18 cellular contexts compared by ENCODE assay signal in the genomic region with DNA sequence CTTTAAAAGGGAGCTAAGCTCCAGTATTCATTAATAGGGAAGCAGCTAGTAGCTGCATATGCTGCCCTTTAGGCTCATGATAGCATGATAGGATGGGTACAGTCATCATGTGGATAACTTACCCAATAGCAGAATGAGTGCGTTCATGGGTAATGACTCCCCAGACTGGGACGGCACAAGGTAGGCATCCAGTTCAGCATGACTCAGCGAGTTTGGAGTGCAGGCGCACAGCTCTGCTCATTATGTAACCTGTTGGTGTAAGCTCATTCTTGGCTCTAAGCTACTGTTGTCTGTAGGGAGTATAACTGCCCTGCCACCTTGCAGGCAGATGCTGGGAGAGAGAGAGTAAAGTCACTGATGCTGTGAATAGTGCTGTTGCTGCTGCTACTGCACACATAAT.
DNase-seq lines count a peak whose midpoint lies in the region; ATAC-seq, FAIRE-seq and TF ChIP-seq lines count a peak whose summit lies in the region.
"Had no signal": no experiment of that assay in that cellular context is flagged by ENCODE, and none has a peak within 500 bp of the region (broad histone marks: within the 10 kb centered on the region; RNA-seq: fewer than 3 reads in every experiment).

No MANE protein-coding gene starts in this region.

- H3K9me3 ChIP-seq in MG63, result no peaks in the 10 kb centered on the region
- peaks cover 23 to 30% of the 10 kb centered on the region in 2 experiments for H3K9me3 ChIP-seq in H1 (ENCODE audit: insufficient read depth in 2 of 2, low read depth in 1 of 2, low read length in 1 of 2)
- H3K9me3 ChIP-seq in pancreas, result no peaks in the 10 kb centered on the region
- H3K9me3 ChIP-seq in psoas muscle, result no peaks in the 10 kb centered on the region

- ATAC-seq in activated CD4-positive, alpha-beta T cell treated with anti-CD3 and anti-CD28 coated beads for 36 hours, result no peak
- peak in 3 of 4 donors; percentile 21 to 63 (median 44) for ATAC-seq in pancreas
- ATAC-seq in HG02759 (IDR thresholded peaks at IDR 0.05; ENCODE audit: unreplicated experiment), result no peak
- ATAC-seq in psoas muscle, result no peak
- ATAC-seq: foreskin keratinocyte, SK-N-SH treated with all-trans-retinoic acid at 6 μM for 48 hours had no signal

- H4K8ac ChIP-seq in H1 (ENCODE audit: extremely low read depth, insufficient read depth, low read length), result no peak overlapping the region

- H3K79me2 ChIP-seq in H1 (ENCODE audit: control insufficient read depth in 1 of 2, insufficient read depth in 2 of 2, low read length in 2 of 2), result no peaks in the 10 kb centered on the region

- H2BK5ac ChIP-seq in H1 (ENCODE audit: low read depth, low read length), result no peak overlapping the region

- no peak overlapping the region for H2BK20ac ChIP-seq in H1 (ENCODE audit: low read length)

- no peak overlapping the region for H2AK5ac ChIP-seq in H1 (ENCODE audit: low read depth, low read length)

- no peaks in the 10 kb centered on the region for H3K23me2 ChIP-seq in H1 (ENCODE audit: low read depth, low read length)

- H3K79me1 ChIP-seq in H1 (ENCODE audit: low read depth, low read length), result no peaks in the 10 kb centered on the region

- H2BK12ac ChIP-seq in H1 (ENCODE audit: low read depth, low read length), result no peak overlapping the region

- no peak for FAIRE-seq in H1 (lab: Jason Lieb, UNC)
- FAIRE-seq in pancreas (lab: Jason Lieb, UNC), result no peak
- FAIRE-seq: bronchial epithelial cell, islet of Langerhans had no signal

- H3K27me3 ChIP-seq in MG63, result no peaks in the 10 kb centered on the region
- H3K27me3 ChIP-seq in H1 (replicated peaks in 1 of 4; ENCODE audit: control insufficient read depth in 3 of 4, extremely low read depth in 1 of 4, insufficient read depth in 3 of 4, low read length in 3 of 4), result no peaks in the 10 kb centered on the region
- no peaks in the 10 kb centered on the region for H3K27me3 ChIP-seq in pancreas
- no peaks in the 10 kb centered on the region for H3K27me3 ChIP-seq in psoas muscle (ENCODE audit: insufficient read depth in 3 of 3, low read length in 2 of 3)
- H3K27me3 ChIP-seq: foreskin keratinocyte, upper lobe of left lung had no signal

- peak; percentile 8 for DNase-seq in activated CD4-positive, alpha-beta T cell treated with anti-CD3 and anti-CD28 coated beads for 36 hours
- DNase-seq in activated CD4-positive, alpha-beta T cell treated with anti-CD3 and anti-CD28 coated beads, Interleukin-2, amount 10 ng/mL, durations not matched to agents 24 days and 14 days, result no peak
- peak; percentile 2 for DNase-seq in MG63
- peak in 1 of 2 experiments; percentile 52 for DNase-seq in H1 (ENCODE audit: low read depth in 1 of 2, low spot score in 2 of 2)
- DNase-seq in pancreas, result peak in 3 of 6 donors; percentile 40 to 56 (median 55)
- DNase-seq in stimulated activated CD4-positive, alpha-beta T cell treated with anti-CD3 and anti-CD28 coated beads, Interleukin-2, amount 100 ng/mL, for 24 hours, result no peak
- DNase-seq in psoas muscle, result no peak
- DNase-seq: activated naive CD4-positive, alpha-beta T cell treated with Interleukin-2 at 50 U/mL for 16 hours; AML-193; effector CD4-positive, alpha-beta T cell; NCI-H1694; stimulated activated CD4-positive, alpha-beta T cell treated with anti-CD3 and anti-CD28 coated beads, Interleukin-2, amount 100 ng/mL, for 48 hours; upper lobe of left lung had no signal

- no peaks in the 10 kb centered on the region for H4K20me1 ChIP-seq in H1 (replicated peaks in 1 of 2; ENCODE audit: control insufficient read depth in 1 of 2, insufficient read depth in 2 of 2, low read length in 2 of 2)

- no peak for TF ChIP-seq RAD21 in H1 (IDR thresholded peaks at IDR 0.05 in 1 of 2, conservative IDR thresholded peaks at IDR 0.05 in 1 of 2; ENCODE audit: low read depth in 2 of 2, low read length in 2 of 2)

- no peak for TF ChIP-seq EP300 in H1 (IDR thresholded peaks at IDR 0.05; ENCODE audit: borderline replicate concordance in 1 of 2, low read depth in 2 of 2, low read length in 2 of 2)

- H2BK15ac ChIP-seq in H1 (ENCODE audit: low read length), result no peak overlapping the region

- H3K4me1 Mint-ChIP-seq in activated CD4-positive, alpha-beta T cell treated with anti-CD3 and anti-CD28 coated beads for 36 hours, result no peaks in the 10 kb centered on the region
- H3K4me1 Mint-ChIP-seq in activated CD4-positive, alpha-beta T cell treated with anti-CD3 and anti-CD28 coated beads, Interleukin-2, amount 10 ng/mL, durations not matched to agents 24 days and 14 days, result no peaks in the 10 kb centered on the region

- H3K27ac Mint-ChIP-seq in activated CD4-positive, alpha-beta T cell treated with anti-CD3 and anti-CD28 coated beads for 36 hours, result no peak overlapping the region
- no peak overlapping the region for H3K27ac Mint-ChIP-seq in activated CD4-positive, alpha-beta T cell treated with anti-CD3 and anti-CD28 coated beads, Interleukin-2, amount 10 ng/mL, durations not matched to agents 24 days and 14 days

- no peak overlapping the region for H3K23ac ChIP-seq in H1 (ENCODE audit: insufficient read length)

- POLR2A ChIA-PET in activated CD4-positive, alpha-beta T cell treated with anti-CD3 and anti-CD28 coated beads for 36 hours (lab: Charles Lee), result no interaction called here
- POLR2A ChIA-PET in H1 (lab: Charles Lee; ENCODE audit: partially characterized antibody), result no interaction called here

- no peak for TF ChIP-seq CTCF in H1 (IDR thresholded peaks at IDR 0.05; ENCODE audit: control extremely low read depth in 1 of 3, insufficient read depth in 1 of 3, low read depth in 1 of 3, low read length in 3 of 3)
- no peak for TF ChIP-seq CTCF in pancreas (IDR thresholded peaks at IDR 0.05)
- TF ChIP-seq CTCF in psoas muscle (IDR thresholded peaks at IDR 0.05), result no peak

- H3K9ac ChIP-seq in H1 (replicated peaks in 1 of 4; ENCODE audit: extremely low read depth in 1 of 4, low read depth in 3 of 4, low read length in 3 of 4), result no peak overlapping the region

- H3K36me3 ChIP-seq in MG63 (no peaks in the 10 kb centered on the region), H1 (ENCODE audit: control insufficient read depth in 2 of 4, insufficient read depth in 4 of 4, low read length in 3 of 4) (0 out of 8 replicates have a peak, but pooled peaks cover 0 to 3% (median 0%) of the 10 kb centered on the region in 4 experiments), pancreas (no peaks in the 10 kb centered on the region), psoas muscle (ENCODE audit: insufficient read depth in 1 of 2, low read depth in 1 of 2) (no peaks in the 10 kb centered on the region)
- H3K36me3 ChIP-seq: upper lobe of left lung had no signal

- no peak overlapping the region for H3K4ac ChIP-seq in H1 (replicated peaks; ENCODE audit: insufficient read length, low read depth, low read length)

- H4K91ac ChIP-seq in H1 (replicated peaks; ENCODE audit: insufficient read length, low read length), result no peak overlapping the region

- no peak overlapping the region for H3K18ac ChIP-seq in H1 (ENCODE audit: extremely low read depth, low read length)

- H3K36me3 Mint-ChIP-seq in activated CD4-positive, alpha-beta T cell treated with anti-CD3 and anti-CD28 coated beads for 36 hours (ENCODE audit: low read depth), result no peaks in the 10 kb centered on the region
- no peaks in the 10 kb centered on the region for H3K36me3 Mint-ChIP-seq in activated CD4-positive, alpha-beta T cell treated with anti-CD3 and anti-CD28 coated beads, Interleukin-2, amount 10 ng/mL, durations not matched to agents 24 days and 14 days (ENCODE audit: low read depth)

- H3K27ac ChIP-seq in H1 (ENCODE audit: low read depth, low read length), result no peak overlapping the region
- peak overlapping the region in 2 of 4 donors; percentile 5 to 65 for H3K27ac ChIP-seq in pancreas
- no peak overlapping the region for H3K27ac ChIP-seq in psoas muscle
- H3K27ac ChIP-seq: foreskin keratinocyte, upper lobe of left lung had no signal

- H3K4me1 ChIP-seq in H1 (replicated peaks in 1 of 4; ENCODE audit: control insufficient read depth in 3 of 4, insufficient read depth in 4 of 4, low read length in 3 of 4) (no peaks in the 10 kb centered on the region), pancreas (peaks cover 0 to 7% (median 0%) of the 10 kb centered on the region in 3 donors), psoas muscle (no peaks in the 10 kb centered on the region)
- H3K4me1 ChIP-seq: foreskin keratinocyte, upper lobe of left lung had no signal

- intact Hi-C loops in activated CD4-positive, alpha-beta T cell treated with anti-CD3 and anti-CD28 coated beads for 36 hours (cut with DNase I, micrococcal nuclease), result no loop called here
- intact Hi-C loops in activated CD4-positive, alpha-beta T cell treated with anti-CD3 and anti-CD28 coated beads, Interleukin-2, amount 10 ng/mL, durations not matched to agents 24 days and 14 days (cut with micrococcal nuclease), result no loop called here
- intact Hi-C loops in pancreas (cut with DNase I), result no loop called here
- intact Hi-C loops in psoas muscle (cut with DNase I), result no loop called here

- H4K5ac ChIP-seq in H1 (ENCODE audit: insufficient read length, low read depth, low read length), result no peak overlapping the region

- H3K56ac ChIP-seq in H1 (replicated peaks; ENCODE audit: insufficient read length, low read depth, low read length), result no peak overlapping the region

- no peak overlapping the region for H3K4me3 Mint-ChIP-seq in activated CD4-positive, alpha-beta T cell treated with anti-CD3 and anti-CD28 coated beads for 36 hours
- H3K4me3 Mint-ChIP-seq in activated CD4-positive, alpha-beta T cell treated with anti-CD3 and anti-CD28 coated beads, Interleukin-2, amount 10 ng/mL, durations not matched to agents 24 days and 14 days, result no peak overlapping the region

- no peak for TF ChIP-seq POLR2A in H1 (IDR thresholded peaks at IDR 0.05; ENCODE audit: control extremely low read depth in 1 of 2, low read depth in 2 of 2, low read length in 2 of 2)

- no peak overlapping the region for H3K4me2 ChIP-seq in H1 (ENCODE audit: insufficient read depth in 1 of 2, low read depth in 2 of 2, low read length in 2 of 2)

- no peak overlapping the region for H3K4me3 ChIP-seq in MG63
- H3K4me3 ChIP-seq in H1 (ENCODE audit: extremely low read depth in 1 of 4, insufficient read depth in 2 of 4, low read depth in 3 of 4, low read length in 4 of 4), result no peak overlapping the region
- no peak overlapping the region for H3K4me3 ChIP-seq in pancreas
- H3K4me3 ChIP-seq in psoas muscle, result no peak overlapping the region
- H3K4me3 ChIP-seq: upper lobe of left lung had no signal

- no peak overlapping the region for H3K14ac ChIP-seq in H1 (ENCODE audit: insufficient read length)

- H2AFZ ChIP-seq in H1 (ENCODE audit: low read length), result no peak overlapping the region

- WGBS in H1 (ENCODE audit: extremely low coverage in 1 of 2, insufficient coverage in 1 of 2, insufficient read length in 1 of 2, insufficient replicate concordance in 2 of 2, low coverage in 1 of 2, low lambda C conversion rate in 2 of 2, missing lambda C conversion rate in 1 of 2), 2 experiments, result 86% methylated on average over 4 of the region's 4 CpGs; no CpG with 5 or more reads in 1 of the 2 experiments
- 57 to 76% methylated on average over 4 of the region's 4 CpGs for WGBS in pancreas, 2 donors
- WGBS in psoas muscle, 3 donors, result 91 to 93% (median 92%) methylated on average over 4 of the region's 4 CpGs

- no peaks in the 10 kb centered on the region for H3K27me3 Mint-ChIP-seq in activated CD4-positive, alpha-beta T cell treated with anti-CD3 and anti-CD28 coated beads for 36 hours
- H3K27me3 Mint-ChIP-seq in activated CD4-positive, alpha-beta T cell treated with anti-CD3 and anti-CD28 coated beads, Interleukin-2, amount 10 ng/mL, durations not matched to agents 24 days and 14 days, result no peaks in the 10 kb centered on the region

- no peak overlapping the region for H2BK120ac ChIP-seq in H1 (replicated peaks; ENCODE audit: low read depth, low read length)

- H3K9me3 Mint-ChIP-seq in activated CD4-positive, alpha-beta T cell treated with anti-CD3 and anti-CD28 coated beads for 36 hours (ENCODE audit: low read depth), result peaks cover 8% of the 10 kb centered on the region
- H3K9me3 Mint-ChIP-seq in activated CD4-positive, alpha-beta T cell treated with anti-CD3 and anti-CD28 coated beads, Interleukin-2, amount 10 ng/mL, durations not matched to agents 24 days and 14 days, result peaks cover 5% of the 10 kb centered on the region

- CTCF ChIA-PET in activated CD4-positive, alpha-beta T cell treated with anti-CD3 and anti-CD28 coated beads for 36 hours (lab: Charles Lee), result no interaction called here
- CTCF ChIA-PET in H1 (lab: Charles Lee; ENCODE audit: partially characterized antibody), result interaction anchor here (1.1 kb wide), 1 partner anchor 85 kb away, joined by 3 read pairs; no protein-coding TSS in a partner anchor

Comparison
In these comparisons a context has a peak if more than half of its experiments do, and no peak if none do; other contexts are left out.
1. DNase-seq: peak in activated CD4-positive, alpha-beta T cell treated with anti-CD3 and anti-CD28 coated beads for 36 hours (single experiment) and MG63 (single experiment); none in activated CD4-positive, alpha-beta T cell treated with anti-CD3 and anti-CD28 coated beads, Interleukin-2, amount 10 ng/mL, durations not matched to agents 24 days and 14 days (single experiment), stimulated activated CD4-positive, alpha-beta T cell treated with anti-CD3 and anti-CD28 coated beads, Interleukin-2, amount 100 ng/mL, for 24 hours (0 of 2) and psoas muscle (0 of 2).
2. ATAC-seq: peak in pancreas (3 of 4); none in activated CD4-positive, alpha-beta T cell treated with anti-CD3 and anti-CD28 coated beads for 36 hours (single experiment), HG02759 (single experiment) and psoas muscle (0 of 4).